Comparison of ENCODE assay signal across 8 cellular contexts in the genomic region with DNA sequence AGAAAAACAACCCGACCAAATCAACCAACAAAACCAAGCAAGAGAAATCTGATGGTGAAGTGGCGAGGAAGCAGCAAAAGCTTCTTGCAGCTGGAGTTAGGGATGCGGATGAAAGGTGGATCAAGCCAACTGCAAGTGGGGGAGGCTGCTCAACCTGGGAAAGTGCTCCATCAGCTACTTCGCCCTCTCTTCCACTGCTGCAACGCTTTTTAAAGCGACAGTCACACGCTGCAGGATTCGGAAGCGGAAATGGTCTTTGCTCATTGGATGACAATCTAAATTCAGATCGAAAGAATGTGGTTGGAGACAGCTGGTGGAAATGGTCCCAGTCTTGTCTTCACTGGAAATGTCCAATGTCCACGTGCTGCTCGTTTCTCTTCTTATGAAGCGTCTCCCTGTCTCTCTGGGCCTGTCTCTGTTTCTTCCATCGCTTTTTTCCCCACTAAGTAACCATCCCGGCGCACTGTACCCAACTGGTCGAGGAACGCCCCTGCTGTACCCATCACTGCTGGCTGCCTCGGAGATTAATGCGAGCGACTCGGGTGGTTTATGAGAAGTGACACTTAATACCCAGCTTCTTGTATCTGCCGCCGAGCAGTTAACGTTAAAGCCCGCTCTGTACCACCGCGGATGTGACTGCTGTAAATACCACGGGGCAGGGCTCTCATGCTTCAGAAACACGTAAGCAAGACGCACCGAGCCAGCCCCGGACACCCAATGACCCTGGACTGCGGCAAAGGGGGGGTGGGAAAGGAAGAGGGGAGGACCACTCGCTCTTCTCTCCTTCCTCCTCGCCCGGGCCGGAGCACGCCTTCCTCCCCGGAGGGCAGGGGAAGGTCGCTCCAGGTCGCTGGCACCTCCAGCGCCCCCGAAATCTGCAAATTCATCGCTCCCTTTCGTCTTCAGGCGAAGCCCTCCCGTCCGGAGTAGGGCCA. TPM values are rescaled to one million over a fixed set of nuclear protein-coding genes. Genes with fewer than 3 reads are reported as not detected.
DNase-seq lines count a peak whose midpoint lies in the region; ATAC-seq and TF ChIP-seq lines count a peak whose summit lies in the region.

No MANE protein-coding gene starts in this region.

- peaks cover 6% of the 10 kb centered on the region for H3K9me3 Mint-ChIP-seq in activated CD4-positive, alpha-beta T cell treated with anti-CD3 and anti-CD28 coated beads, Interleukin-2, amount 10 ng/mL, durations not matched to agents 24 days and 14 days
- H3K9me3 Mint-ChIP-seq in endothelial cell (ENCODE audit: unreplicated experiment) (no peaks in the 10 kb centered on the region), nephron (no peaks in the 10 kb centered on the region)

- in situ Hi-C loops in HAP-1 (cut with MboI; ENCODE audit: low sequenced_read_pairs), result no loop called here

- peak overlapping the region; percentile 48 for H3K27ac Mint-ChIP-seq in activated CD4-positive, alpha-beta T cell treated with anti-CD3 and anti-CD28 coated beads, Interleukin-2, amount 10 ng/mL, durations not matched to agents 24 days and 14 days
- no peak overlapping the region for H3K27ac Mint-ChIP-seq in endothelial cell (ENCODE audit: unreplicated experiment)
- H3K27ac Mint-ChIP-seq in nephron, result peak overlapping the region; percentile 75 to 91 (median 78)

- H3K36me3 ChIP-seq in HAP-1 (replicated peaks), result no peaks in the 10 kb centered on the region

- H3K9me3 ChIP-seq in HAP-1, result no peaks in the 10 kb centered on the region

- no peaks in the 10 kb centered on the region for H3K36me3 Mint-ChIP-seq in activated CD4-positive, alpha-beta T cell treated with anti-CD3 and anti-CD28 coated beads, Interleukin-2, amount 10 ng/mL, durations not matched to agents 24 days and 14 days (ENCODE audit: low read depth)
- H3K36me3 Mint-ChIP-seq in endothelial cell (ENCODE audit: low read depth, unreplicated experiment) (peaks cover 3% of the 10 kb centered on the region), nephron (ENCODE audit: low read depth) (peaks cover 4% of the 10 kb centered on the region)

- intact Hi-C loops in activated CD4-positive, alpha-beta T cell treated with anti-CD3 and anti-CD28 coated beads, Interleukin-2, amount 10 ng/mL, durations not matched to agents 24 days and 14 days (cut with micrococcal nuclease), result no loop called here

- H3K27me3 ChIP-seq in HAP-1 (ENCODE audit: low read depth), result peaks cover 17% of the 10 kb centered on the region

- DNase-seq in AG09309 (ENCODE audit: low read depth) (no peak), HAP-1 (ENCODE audit: low spot score in 2 of 2) (peak in 1 of 2 experiments; percentile 35), endothelial cell (ENCODE audit: low spot score) (peak; percentile 23), GF-D8 (lab: John Stamatoyannopoulos, UW) (no peak), A172 (ENCODE audit: low spot score) (no peak)
- peak; percentile 71 for DNase-seq in activated CD4-positive, alpha-beta T cell treated with anti-CD3 and anti-CD28 coated beads, Interleukin-2, amount 10 ng/mL, durations not matched to agents 24 days and 14 days

- no peak for ATAC-seq in GM21515 (IDR thresholded peaks at IDR 0.05; ENCODE audit: unreplicated experiment)

- TF ChIP-seq CTCF in AG09309 (IDR thresholded peaks at IDR 0.05; ENCODE audit: control insufficient read depth, insufficient read depth, low read depth, low read length, missing control alignments), result no peak
- no peak for TF ChIP-seq CTCF in endothelial cell (IDR thresholded peaks at IDR 0.05; ENCODE audit: unreplicated experiment)
- TF ChIP-seq CTCF in nephron (IDR thresholded peaks at IDR 0.05; ENCODE audit: unreplicated experiment in 3 of 3), result no peak

- peak overlapping the region; percentile 83 for H3K4me3 Mint-ChIP-seq in activated CD4-positive, alpha-beta T cell treated with anti-CD3 and anti-CD28 coated beads, Interleukin-2, amount 10 ng/mL, durations not matched to agents 24 days and 14 days
- H3K4me3 Mint-ChIP-seq in endothelial cell (ENCODE audit: unreplicated experiment), result peak overlapping the region; percentile 88
- peak overlapping the region; percentile 89 to 95 (median 93) for H3K4me3 Mint-ChIP-seq in nephron

- 0 out of 2 replicates have a peak, but pooled peaks cover 5% of the 10 kb centered on the region for H3K4me1 ChIP-seq in HAP-1

- peaks cover 32% of the 10 kb centered on the region for H3K4me1 Mint-ChIP-seq in activated CD4-positive, alpha-beta T cell treated with anti-CD3 and anti-CD28 coated beads, Interleukin-2, amount 10 ng/mL, durations not matched to agents 24 days and 14 days
- peaks cover 25% of the 10 kb centered on the region for H3K4me1 Mint-ChIP-seq in endothelial cell (ENCODE audit: unreplicated experiment)
- H3K4me1 Mint-ChIP-seq in nephron, result peaks cover 25% of the 10 kb centered on the region

- H3K4me3 ChIP-seq in AG09309 (ENCODE audit: control insufficient read depth, low read depth, low read length), result peak overlapping the region; percentile 51
- H3K4me3 ChIP-seq in HAP-1, result peak overlapping the region; percentile 41

- H3K27me3 Mint-ChIP-seq in activated CD4-positive, alpha-beta T cell treated with anti-CD3 and anti-CD28 coated beads, Interleukin-2, amount 10 ng/mL, durations not matched to agents 24 days and 14 days, result peaks cover 60% of the 10 kb centered on the region
- H3K27me3 Mint-ChIP-seq in endothelial cell (ENCODE audit: unreplicated experiment), result peaks cover 12% of the 10 kb centered on the region
- H3K27me3 Mint-ChIP-seq in nephron (ENCODE audit: low read depth), result peaks cover 43% of the 10 kb centered on the region

RNA-seq across cellular contexts. Expression of gene FGF9, which starts 1.9 kb away (rescaled TPM):
- total RNA-seq in activated CD4-positive, alpha-beta T cell treated with anti-CD3 and anti-CD28 coated beads, Interleukin-2, amount 10 ng/mL, durations not matched to agents 24 days and 14 days, result 0.40 and 0.54 TPM in 2 replicates
- total RNA-seq in endothelial cell (ENCODE audit: unreplicated experiment), result 0.90 TPM
- total RNA-seq in A172 (2014; rRNA removed; shearing (Covaris generic)), result not detected in 2 replicates

Comparison
In these comparisons a context has a peak if more than half of its experiments do, and no peak if none do; other contexts are left out.
1. DNase-seq: peak in activated CD4-positive, alpha-beta T cell treated with anti-CD3 and anti-CD28 coated beads, Interleukin-2, amount 10 ng/mL, durations not matched to agents 24 days and 14 days (single experiment) and endothelial cell (single experiment); none in AG09309 (single experiment), GF-D8 (single experiment) and A172 (single experiment).
2. Peak in every context shown above with its lines, with median percentiles within 50 percentile points of each other: H3K4me3 Mint-ChIP-seq.